ENCODE assay signal across 15 cellular contexts in genomic region chr18:49646864-49647263, GRCh38.
DNase-seq lines count a peak whose midpoint lies in the region; ATAC-seq and TF ChIP-seq lines count a peak whose summit lies in the region.
"Had no signal": no experiment of that assay in that cellular context is flagged by ENCODE, and none has a peak within 500 bp of the region (broad histone marks: within the 10 kb centered on the region; RNA-seq: fewer than 3 reads in every experiment).

No MANE protein-coding gene starts in this region.

- H3K4me1 ChIP-seq in GM23338 (ENCODE audit: insufficient read depth) (no peaks in the 10 kb centered on the region), muscle layer of duodenum (ENCODE audit: control insufficient read depth in 1 of 2, insufficient read depth in 2 of 2, low read length in 2 of 2) (peaks cover 15 to 22% of the 10 kb centered on the region in 2 donors), stomach (peaks cover 0 to 30% (median 8%) of the 10 kb centered on the region in 4 donors)

- H3K9me3 ChIP-seq in muscle layer of duodenum (ENCODE audit: control insufficient read depth in 1 of 2, low read length in 2 of 2) (no peaks in the 10 kb centered on the region), stomach (no peaks in the 10 kb centered on the region)

- H3K9me3 Mint-ChIP-seq in GM23338, result no peaks in the 10 kb centered on the region
- H3K9me3 Mint-ChIP-seq: IgD-negative memory B cell had no signal

- peaks cover 4% of the 10 kb centered on the region; the same call in 2 of the 3 replicates for H3K4me1 Mint-ChIP-seq in GM23338
- H3K4me1 Mint-ChIP-seq: IgD-negative memory B cell had no signal

- H3K36me3 ChIP-seq in GM23338 (ENCODE audit: insufficient read depth) (no peaks in the 10 kb centered on the region), muscle layer of duodenum (ENCODE audit: control insufficient read depth in 1 of 2, insufficient read depth in 2 of 2, low read length in 2 of 2) (no peaks in the 10 kb centered on the region), stomach (no peaks in the 10 kb centered on the region)

- no peak for TF ChIP-seq POLR2A in stomach (IDR thresholded peaks at IDR 0.05)

- 0 out of 2 replicates have a peak overlapping the region, but pooled peaks have one; percentile 59 for H2AFZ ChIP-seq in GM23338

- H3K4me3 Mint-ChIP-seq in GM23338, result no peak overlapping the region
- H3K4me3 Mint-ChIP-seq: IgD-negative memory B cell had no signal

- H3K27ac Mint-ChIP-seq in GM23338, result no peak overlapping the region
- H3K27ac Mint-ChIP-seq: IgD-negative memory B cell had no signal

- no peaks in the 10 kb centered on the region for H3K36me3 Mint-ChIP-seq in GM23338 (ENCODE audit: low read depth)
- H3K36me3 Mint-ChIP-seq: IgD-negative memory B cell had no signal

- TF ChIP-seq EP300 in stomach (IDR thresholded peaks at IDR 0.05), result no peak

- no peak overlapping the region for H3K4me3 ChIP-seq in GM23338
- no peak overlapping the region for H3K4me3 ChIP-seq in coronary artery
- H3K4me3 ChIP-seq in muscle layer of duodenum (ENCODE audit: low read depth in 1 of 2, low read length in 2 of 2), result no peak overlapping the region
- H3K4me3 ChIP-seq in stomach, result no peak overlapping the region

- H3K27me3 Mint-ChIP-seq in GM23338 (ENCODE audit: insufficient read depth, low read depth, poor library complexity), result no peaks in the 10 kb centered on the region

- intact Hi-C loops in stomach (cut with DNase I; ENCODE audit: low total_unique reads), result no loop called here

- H3K27ac ChIP-seq in GM23338 (ENCODE audit: low read depth), result no peak overlapping the region
- H3K27ac ChIP-seq in coronary artery, result no peak overlapping the region
- peak overlapping the region; percentile 50 for H3K27ac ChIP-seq in muscle layer of duodenum (ENCODE audit: low read length)
- H3K27ac ChIP-seq in stomach, result peak overlapping the region in 4 of 5 donors; percentile 48 to 79 (median 57)

- no peaks in the 10 kb centered on the region for H3K27me3 ChIP-seq in GM23338 (ENCODE audit: insufficient read depth)
- no peaks in the 10 kb centered on the region for H3K27me3 ChIP-seq in muscle layer of duodenum (ENCODE audit: low read depth, low read length)
- H3K27me3 ChIP-seq in stomach, result no peaks in the 10 kb centered on the region

- DNase-seq in GM23338 (ENCODE audit: low spot score), result no peak
- DNase-seq in coronary artery (ENCODE audit: low spot score), result peak; percentile 43
- DNase-seq in stomach, result no peak
- DNase-seq in NCI-H526 (lab: John Stamatoyannopoulos, UW), result no peak
- DNase-seq in NCI-H2107 (lab: John Stamatoyannopoulos, UW), result no peak
- no peak for DNase-seq in DMS114 treated with DMSO at 0.1 percent for 48 hours (lab: John Stamatoyannopoulos, UW; ENCODE audit: unreplicated experiment)
- no peak for DNase-seq in ureter (ENCODE audit: low spot score)
- DNase-seq: C1 segment of cervical spinal cord, HCEC 1CT, NCI-H2029 treated with DMSO at 0.1 percent for 48 hours, NCI-H2227 treated with DMSO at 0.1 percent for 48 hours, NCI-H524 treated with DMSO at 0.1 percent for 48 hours, PC-3 had no signal

- H3K4me2 ChIP-seq in GM23338, result no peak overlapping the region

- H3K9me2 ChIP-seq in GM23338 (ENCODE audit: insufficient read depth), result no peaks in the 10 kb centered on the region

- H4K20me1 ChIP-seq in GM23338 (replicated peaks; ENCODE audit: insufficient read depth), result no peaks in the 10 kb centered on the region

- no peak for TF ChIP-seq CTCF in GM23338 (conservative IDR thresholded peaks at IDR 0.05; ENCODE audit: low read depth in 2 of 2)
- TF ChIP-seq CTCF in coronary artery (IDR thresholded peaks at IDR 0.05), result no peak
- no peak for TF ChIP-seq CTCF in stomach (IDR thresholded peaks at IDR 0.05)

- 65 to 81% (median 71%) methylated on average over 4 of the region's 4 CpGs for WGBS in stomach, 5 donors

- ATAC-seq in GM23338, result no peak
- ATAC-seq: PC-3 had no signal

- H3F3A ChIP-seq in GM23338 (replicated peaks; ENCODE audit: low read depth), result no peaks in the 10 kb centered on the region

- H3K79me2 ChIP-seq in GM23338 (replicated peaks; ENCODE audit: insufficient read depth), result no peaks in the 10 kb centered on the region

TF ChIP-seq in GM23338, 12 proteins besides CTCF, POLR2A, EP300 and RAD21:
- TF ChIP-seq STAT1 (IDR thresholded peaks at IDR 0.05; ENCODE audit: unreplicated experiment), result no peak
- TF ChIP-seq CREB1 (CRISPR knock-in tag; IDR thresholded peaks at IDR 0.05; ENCODE audit: low read depth), result no peak
- TF ChIP-seq ETS1 (IDR thresholded peaks at IDR 0.05), result no peak
- TF ChIP-seq, protein P1, sequence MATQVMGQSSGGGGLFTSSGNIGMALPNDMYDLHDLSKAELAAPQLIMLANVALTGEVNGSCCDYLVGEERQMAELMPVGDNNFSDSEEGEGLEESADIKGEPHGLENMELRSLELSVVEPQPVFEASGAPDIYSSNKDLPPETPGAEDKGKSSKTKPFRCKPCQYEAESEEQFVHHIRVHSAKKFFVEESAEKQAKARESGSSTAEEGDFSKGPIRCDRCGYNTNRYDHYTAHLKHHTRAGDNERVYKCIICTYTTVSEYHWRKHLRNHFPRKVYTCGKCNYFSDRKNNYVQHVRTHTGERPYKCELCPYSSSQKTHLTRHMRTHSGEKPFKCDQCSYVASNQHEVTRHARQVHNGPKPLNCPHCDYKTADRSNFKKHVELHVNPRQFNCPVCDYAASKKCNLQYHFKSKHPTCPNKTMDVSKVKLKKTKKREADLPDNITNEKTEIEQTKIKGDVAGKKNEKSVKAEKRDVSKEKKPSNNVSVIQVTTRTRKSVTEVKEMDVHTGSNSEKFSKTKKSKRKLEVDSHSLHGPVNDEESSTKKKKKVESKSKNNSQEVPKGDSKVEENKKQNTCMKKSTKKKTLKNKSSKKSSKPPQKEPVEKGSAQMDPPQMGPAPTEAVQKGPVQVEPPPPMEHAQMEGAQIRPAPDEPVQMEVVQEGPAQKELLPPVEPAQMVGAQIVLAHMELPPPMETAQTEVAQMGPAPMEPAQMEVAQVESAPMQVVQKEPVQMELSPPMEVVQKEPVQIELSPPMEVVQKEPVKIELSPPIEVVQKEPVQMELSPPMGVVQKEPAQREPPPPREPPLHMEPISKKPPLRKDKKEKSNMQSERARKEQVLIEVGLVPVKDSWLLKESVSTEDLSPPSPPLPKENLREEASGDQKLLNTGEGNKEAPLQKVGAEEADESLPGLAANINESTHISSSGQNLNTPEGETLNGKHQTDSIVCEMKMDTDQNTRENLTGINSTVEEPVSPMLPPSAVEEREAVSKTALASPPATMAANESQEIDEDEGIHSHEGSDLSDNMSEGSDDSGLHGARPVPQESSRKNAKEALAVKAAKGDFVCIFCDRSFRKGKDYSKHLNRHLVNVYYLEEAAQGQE (IDR thresholded peaks at IDR 0.05; ENCODE audit: unreplicated experiment), result no peak
- no peak for TF ChIP-seq POLR2AphosphoS5 (IDR thresholded peaks at IDR 0.05; ENCODE audit: low read depth)
- TF ChIP-seq NANOG (IDR thresholded peaks at IDR 0.05; ENCODE audit: borderline replicate concordance), result no peak

Comparison
In these comparisons a context has a peak if more than half of its experiments do, and no peak if none do; other contexts are left out.
1. H3K27ac ChIP-seq: peak in muscle layer of duodenum (single experiment) and stomach (4 of 5); none in GM23338 (single experiment) and coronary artery (0 of 2).